In the genomic region with DNA sequence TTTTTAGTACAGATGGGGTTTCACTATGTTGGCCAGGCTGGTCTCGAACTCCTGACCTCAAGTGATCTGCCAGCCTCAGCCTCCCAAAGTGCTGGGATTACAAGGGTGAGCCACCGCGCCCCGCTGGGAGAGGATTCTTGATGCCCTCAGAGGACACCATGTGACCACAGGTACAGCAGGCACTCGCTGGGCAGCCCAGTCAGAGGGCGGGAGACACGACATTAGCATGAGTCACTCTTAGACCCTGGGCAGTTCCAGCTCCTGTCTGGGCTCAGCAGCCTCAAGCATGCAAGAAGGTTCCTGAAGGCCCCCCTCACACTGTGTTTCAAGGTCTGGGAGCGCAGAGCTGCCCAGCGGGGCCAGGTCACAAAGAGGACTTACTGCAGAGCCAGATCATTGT, we compare ENCODE assay signal across 16 cellular contexts. TPM values are rescaled to one million over a fixed set of nuclear protein-coding genes. Genes with fewer than 3 reads are reported as not detected.
DNase-seq lines count a peak whose midpoint lies in the region; ATAC-seq, FAIRE-seq and TF ChIP-seq lines count a peak whose summit lies in the region.
"Had no signal": no experiment of that assay in that cellular context is flagged by ENCODE, and none has a peak within 500 bp of the region (broad histone marks: within the 10 kb centered on the region; RNA-seq: fewer than 3 reads in every experiment).

No MANE protein-coding gene starts in this region.

- no peak for TF ChIP-seq POLR2A in H54 (IDR thresholded peaks at IDR 0.05; ENCODE audit: low read depth, low read length)

- H3K27ac ChIP-seq in epithelial cell of prostate (no peak overlapping the region), small intestine (ENCODE audit: low read depth in 1 of 2, low read length in 1 of 2) (no peak overlapping the region)
- H3K27ac ChIP-seq: BLaER1 treated with 17β-estradiol and CSF1 and Interleukin-3, amounts not matched to agents 10 nM and 100 nM; KMS-11 had no signal

- H3K36me3 ChIP-seq in small intestine (ENCODE audit: control insufficient read depth in 2 of 2, insufficient read depth in 2 of 2, low read length in 2 of 2) = no peaks in the 10 kb centered on the region
- H3K36me3 ChIP-seq: BLaER1 treated with 17β-estradiol and CSF1 and Interleukin-3, amounts not matched to agents 10 nM and 100 nM had no signal

- H3K4me1 ChIP-seq in small intestine (ENCODE audit: control insufficient read depth in 2 of 2, insufficient read depth in 1 of 2, low read depth in 1 of 2, low read length in 1 of 2) = no peaks in the 10 kb centered on the region

- no peaks in the 10 kb centered on the region for H3K9me3 ChIP-seq in small intestine (ENCODE audit: control insufficient read depth, low read depth)
- H3K9me3 ChIP-seq: BLaER1 treated with 17β-estradiol and CSF1 and Interleukin-3, amounts not matched to agents 10 nM and 100 nM had no signal

- peak; percentile 96 for DNase-seq in H54 (ENCODE audit: insufficient read length, low spot score)
- peak; percentile 31 for DNase-seq in RPMI8226
- peak; percentile 16 for DNase-seq in epithelial cell of prostate (ENCODE audit: low read depth, low spot score)
- peak; percentile 48 for DNase-seq in small intestine
- no peak for DNase-seq in cortex of kidney (lab: John Stamatoyannopoulos, UW)
- no peak for DNase-seq in SHP77 (lab: John Stamatoyannopoulos, UW)
- DNase-seq: activated naive CD4-positive, alpha-beta T cell; glutamatergic neuron; left cardiac atrium; naive B cell; NCI-H187; NCI-H748 treated with DMSO at 0.1 percent for 48 hours had no signal

- WGBS in small intestine, 3 donors = 32 to 68% (median 35%) methylated on average over 8 to 9 of the region's 9 CpGs

- H3K27me3 ChIP-seq in small intestine (ENCODE audit: control insufficient read depth in 2 of 2, insufficient read depth in 2 of 2, low read length in 2 of 2) = peaks cover 0 to 1% of the 10 kb centered on the region in 2 donors

- ATAC-seq in GM19035 (IDR thresholded peaks at IDR 0.05; ENCODE audit: unreplicated experiment) = no peak
- ATAC-seq: left cardiac atrium had no signal

- no peak for FAIRE-seq in H54 (lab: Jason Lieb, UNC)
- FAIRE-seq in small intestine (lab: Jason Lieb, UNC) = no peak
- FAIRE-seq: endothelial cell of umbilical vein had no signal

- H3K4me3 ChIP-seq in small intestine (ENCODE audit: low read depth in 1 of 2, low read length in 2 of 2) = no peak overlapping the region
- H3K4me3 ChIP-seq: BLaER1 treated with 17β-estradiol and CSF1 and Interleukin-3, amounts not matched to agents 10 nM and 100 nM had no signal

RNA-seq across cellular contexts. Expression of gene STAC2, which starts 11.9 kb away (rescaled TPM):
- under 1 TPM in 1 of 3 donors, not detected in 2; 0.64 TPM for polyA plus RNA-seq in small intestine
- polyA plus RNA-seq: endothelial cell of umbilical vein had no signal

RNA-seq across cellular contexts. Expression of gene RPL19, which starts 13.8 kb away (rescaled TPM):
- 1,000 to 10,000 TPM; 1,923 to 3,263 (median 3,147) TPM for polyA plus RNA-seq in small intestine

RNA-seq across cellular contexts. Expression of gene CACNB1, which starts 16.4 kb away (rescaled TPM):
- 1 to 10 TPM in 1 of 3 donors, under 1 TPM in 2; 0.45 to 3.7 (median 0.81) TPM for polyA plus RNA-seq in small intestine

RNA-seq across cellular contexts. Expression of gene ARL5C, which starts 47.9 kb away (rescaled TPM):
- not detected for polyA plus RNA-seq in small intestine
- polyA plus RNA-seq: endothelial cell of umbilical vein had no signal

Comparison
In these comparisons a context has a peak if more than half of its experiments do, and no peak if none do; other contexts are left out.
1. DNase-seq: peak in H54 (single experiment), RPMI8226 (single experiment), epithelial cell of prostate (single experiment) and small intestine (single experiment); none in cortex of kidney (single experiment) and SHP77 (0 of 2).